10 cellular contexts compared by ENCODE assay signal in the genomic region with DNA sequence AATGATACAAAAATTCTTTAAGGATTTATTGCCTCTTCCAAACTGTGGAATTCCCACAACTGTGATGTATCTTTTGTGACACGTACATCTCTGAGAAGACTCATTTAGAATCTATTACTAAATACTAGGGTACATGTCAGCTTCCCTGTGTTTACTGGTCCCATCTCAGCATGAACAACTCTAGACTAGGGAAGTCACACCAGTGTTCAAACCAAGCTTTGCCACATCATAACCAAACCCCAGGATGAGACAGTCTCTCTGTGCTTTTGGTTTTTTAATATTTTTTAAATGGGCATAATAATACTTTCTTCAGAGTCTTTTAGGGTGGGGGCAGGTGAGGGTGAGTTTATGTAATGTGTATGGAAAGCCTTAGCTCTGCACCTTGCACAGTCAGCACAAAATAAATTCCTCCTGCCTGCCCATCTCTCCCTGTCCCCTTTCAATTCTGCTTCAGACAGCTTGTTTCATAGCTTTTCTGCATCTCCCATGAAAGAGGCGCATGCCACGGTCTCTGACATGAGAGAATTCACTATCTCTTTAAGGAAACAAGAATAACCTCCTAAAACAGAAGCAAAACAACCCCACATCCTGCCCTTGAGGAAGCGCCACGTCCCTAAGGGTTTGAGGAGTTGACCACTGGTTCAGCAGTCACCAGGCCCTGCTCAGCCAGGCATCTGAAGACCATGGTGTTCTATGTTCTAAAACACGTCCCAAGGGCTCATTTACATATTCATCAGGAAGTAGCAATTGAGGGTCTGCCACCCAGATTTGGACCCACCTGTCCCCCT.
A peak's percentile ranks its signal among the peaks of the same experiment; 100 is the strongest.
DNase-seq lines count a peak whose midpoint lies in the region; ATAC-seq and TF ChIP-seq lines count a peak whose summit lies in the region.
"Had no signal": no experiment of that assay in that cellular context is flagged by ENCODE, and none has a peak within 500 bp of the region (broad histone marks: within the 10 kb centered on the region; RNA-seq: fewer than 3 reads in every experiment).

No MANE protein-coding gene starts in this region.

- no peaks in the 10 kb centered on the region for H3K4me1 ChIP-seq in colonic mucosa
- H3K4me1 ChIP-seq in effector memory CD4-positive, alpha-beta T cell (ENCODE audit: control insufficient read depth, insufficient read depth, low read length, poor library complexity, severe bottlenecking) = no peaks in the 10 kb centered on the region

- peak; percentile 35 for DNase-seq in activated naive CD4-positive, alpha-beta T cell treated with anti-CD3 and anti-CD28 coated beads for 36 hours
- no peak for DNase-seq in activated naive CD4-positive, alpha-beta T cell treated with anti-CD3 and anti-CD28 coated beads, Interleukin-2, amount 10 ng/mL, durations not matched to agents 7 days and 5 days
- DNase-seq in NB4 (ENCODE audit: low read depth) (peak; percentile 98), colonic mucosa (no peak), dermis blood vessel endothelial cell (no peak)
- peak; percentile 45 for DNase-seq in stimulated activated naive B cell treated with anti-CD40 and anti-IgM and Interleukin-4, amounts not matched to agents 10 μg/mL and 1 μg/mL and 100 μg/mL, for 72 hours
- no peak for DNase-seq in effector memory CD4-positive, alpha-beta T cell
- DNase-seq: NK-92 treated with Interleukin-12 subunit alpha and Interleukin-12 subunit beta, amount 100 ng/mL, for 24 hours had no signal

- peak; percentile 40 for TF ChIP-seq POLR2A in NB4 (IDR thresholded peaks at IDR 0.05; ENCODE audit: extremely low read depth, insufficient read length)

- no peaks in the 10 kb centered on the region for H3K36me3 Mint-ChIP-seq in activated naive CD4-positive, alpha-beta T cell treated with anti-CD3 and anti-CD28 coated beads for 36 hours (ENCODE audit: low read depth)
- H3K36me3 Mint-ChIP-seq in activated naive CD4-positive, alpha-beta T cell treated with anti-CD3 and anti-CD28 coated beads, Interleukin-2, amount 10 ng/mL, durations not matched to agents 7 days and 5 days = no peaks in the 10 kb centered on the region
- H3K36me3 Mint-ChIP-seq in stimulated activated naive B cell treated with anti-CD40 and anti-IgM and Interleukin-4, amounts not matched to agents 10 μg/mL and 1 μg/mL and 100 μg/mL, for 72 hours = no peaks in the 10 kb centered on the region

- no peaks in the 10 kb centered on the region for H3K9me3 ChIP-seq in colonic mucosa
- H3K9me3 ChIP-seq in effector memory CD4-positive, alpha-beta T cell (ENCODE audit: control insufficient read depth, low read length) = no peaks in the 10 kb centered on the region

- H3K9ac ChIP-seq in colonic mucosa (ENCODE audit: low read depth in 2 of 2, low read length in 2 of 2) = no peak overlapping the region

- no peaks in the 10 kb centered on the region for H3K27me3 ChIP-seq in colonic mucosa
- H3K27me3 ChIP-seq in effector memory CD4-positive, alpha-beta T cell (replicated peaks; ENCODE audit: control insufficient read depth, insufficient read depth, low read length, poor library complexity, severe bottlenecking) = no peaks in the 10 kb centered on the region

- H3K36me3 ChIP-seq in colonic mucosa = no peaks in the 10 kb centered on the region
- no peaks in the 10 kb centered on the region for H3K36me3 ChIP-seq in effector memory CD4-positive, alpha-beta T cell (ENCODE audit: control insufficient read depth, insufficient read depth, low read length)

- ATAC-seq in HG02759 (IDR thresholded peaks at IDR 0.05; ENCODE audit: unreplicated experiment) = peak; percentile 92
- ATAC-seq in stimulated activated naive B cell treated with anti-CD40 and anti-IgM and Interleukin-4, amounts not matched to agents 10 μg/mL and 1 μg/mL and 100 μg/mL, for 72 hours (replicated peaks) = peak; percentile 85 to 90
- ATAC-seq: HCT116 had no signal

- intact Hi-C loops in activated naive CD4-positive, alpha-beta T cell treated with anti-CD3 and anti-CD28 coated beads for 36 hours (cut with micrococcal nuclease) = no loop called here
- intact Hi-C loops in colonic mucosa (cut with DNase I) = loop anchor here (10.0 kb wide), 1 partner anchor 278 kb away; a partner anchor contains a TSS

- CTCF ChIA-PET in activated naive CD4-positive, alpha-beta T cell treated with anti-CD3 and anti-CD28 coated beads for 36 hours (lab: Charles Lee) = interaction anchor here (0.6 to 2.3 kb wide), 3 partner anchors 12 to 320 kb away, joined by 3 to 8 read pairs (median 7); no protein-coding TSS in a partner anchor
- CTCF ChIA-PET in activated naive CD4-positive, alpha-beta T cell treated with anti-CD3 and anti-CD28 coated beads, Interleukin-2, amount 10 ng/mL, durations not matched to agents 7 days and 5 days (lab: Charles Lee) = interaction anchor here (0.8 to 1.3 kb wide), 2 partner anchors 12 to 362 kb away, joined by 3 to 5 read pairs; no protein-coding TSS in a partner anchor

- H3K27me3 Mint-ChIP-seq in activated naive CD4-positive, alpha-beta T cell treated with anti-CD3 and anti-CD28 coated beads for 36 hours (ENCODE audit: low read depth) = peaks cover 31% of the 10 kb centered on the region
- H3K27me3 Mint-ChIP-seq in activated naive CD4-positive, alpha-beta T cell treated with anti-CD3 and anti-CD28 coated beads, Interleukin-2, amount 10 ng/mL, durations not matched to agents 7 days and 5 days = peaks cover 37% of the 10 kb centered on the region
- H3K27me3 Mint-ChIP-seq in stimulated activated naive B cell treated with anti-CD40 and anti-IgM and Interleukin-4, amounts not matched to agents 10 μg/mL and 1 μg/mL and 100 μg/mL, for 72 hours = no peaks in the 10 kb centered on the region

- H3K4me1 Mint-ChIP-seq in activated naive CD4-positive, alpha-beta T cell treated with anti-CD3 and anti-CD28 coated beads for 36 hours (ENCODE audit: low read depth) = peaks cover 4% of the 10 kb centered on the region
- peaks cover 8% of the 10 kb centered on the region for H3K4me1 Mint-ChIP-seq in activated naive CD4-positive, alpha-beta T cell treated with anti-CD3 and anti-CD28 coated beads, Interleukin-2, amount 10 ng/mL, durations not matched to agents 7 days and 5 days
- peaks cover 40 to 64% of the 10 kb centered on the region in 2 donors for H3K4me1 Mint-ChIP-seq in stimulated activated naive B cell treated with anti-CD40 and anti-IgM and Interleukin-4, amounts not matched to agents 10 μg/mL and 1 μg/mL and 100 μg/mL, for 72 hours

- peaks cover 2% of the 10 kb centered on the region for H3K9me3 Mint-ChIP-seq in activated naive CD4-positive, alpha-beta T cell treated with anti-CD3 and anti-CD28 coated beads for 36 hours
- H3K9me3 Mint-ChIP-seq in activated naive CD4-positive, alpha-beta T cell treated with anti-CD3 and anti-CD28 coated beads, Interleukin-2, amount 10 ng/mL, durations not matched to agents 7 days and 5 days = no peaks in the 10 kb centered on the region
- H3K9me3 Mint-ChIP-seq in stimulated activated naive B cell treated with anti-CD40 and anti-IgM and Interleukin-4, amounts not matched to agents 10 μg/mL and 1 μg/mL and 100 μg/mL, for 72 hours = no peaks in the 10 kb centered on the region

- TF ChIP-seq CTCF in NB4 (IDR thresholded peaks at IDR 0.05; ENCODE audit: low read depth, low read length) = no peak
- TF ChIP-seq CTCF in colonic mucosa (IDR thresholded peaks at IDR 0.05) = no peak

- H3K4me3 ChIP-seq in NB4 (ENCODE audit: low read depth, low read length) (peak overlapping the region; percentile 22), colonic mucosa (no peak overlapping the region)
- no peak overlapping the region for H3K4me3 ChIP-seq in effector memory CD4-positive, alpha-beta T cell (ENCODE audit: insufficient read depth, low read depth, low read length, poor library complexity, severe bottlenecking)

- H3K4me3 Mint-ChIP-seq in activated naive CD4-positive, alpha-beta T cell treated with anti-CD3 and anti-CD28 coated beads for 36 hours = no peak overlapping the region
- H3K4me3 Mint-ChIP-seq in activated naive CD4-positive, alpha-beta T cell treated with anti-CD3 and anti-CD28 coated beads, Interleukin-2, amount 10 ng/mL, durations not matched to agents 7 days and 5 days = no peak overlapping the region
- peak overlapping the region; percentile 7 to 61 for H3K4me3 Mint-ChIP-seq in stimulated activated naive B cell treated with anti-CD40 and anti-IgM and Interleukin-4, amounts not matched to agents 10 μg/mL and 1 μg/mL and 100 μg/mL, for 72 hours

- no peak overlapping the region for H3K27ac ChIP-seq in colonic mucosa
- no peak overlapping the region for H3K27ac ChIP-seq in effector memory CD4-positive, alpha-beta T cell (ENCODE audit: insufficient read depth, low read length, poor library complexity, severe bottlenecking)

- H3K27ac Mint-ChIP-seq in activated naive CD4-positive, alpha-beta T cell treated with anti-CD3 and anti-CD28 coated beads for 36 hours = no peak overlapping the region
- no peak overlapping the region for H3K27ac Mint-ChIP-seq in activated naive CD4-positive, alpha-beta T cell treated with anti-CD3 and anti-CD28 coated beads, Interleukin-2, amount 10 ng/mL, durations not matched to agents 7 days and 5 days
- no peak overlapping the region for H3K27ac Mint-ChIP-seq in stimulated activated naive B cell treated with anti-CD40 and anti-IgM and Interleukin-4, amounts not matched to agents 10 μg/mL and 1 μg/mL and 100 μg/mL, for 72 hours

Comparison
In these comparisons a context has a peak if more than half of its experiments do, and no peak if none do; other contexts are left out.
1. DNase-seq: peak in activated naive CD4-positive, alpha-beta T cell treated with anti-CD3 and anti-CD28 coated beads for 36 hours (single experiment), NB4 (single experiment) and stimulated activated naive B cell treated with anti-CD40 and anti-IgM and Interleukin-4, amounts not matched to agents 10 μg/mL and 1 μg/mL and 100 μg/mL, for 72 hours (single experiment); none in activated naive CD4-positive, alpha-beta T cell treated with anti-CD3 and anti-CD28 coated beads, Interleukin-2, amount 10 ng/mL, durations not matched to agents 7 days and 5 days (single experiment), colonic mucosa (single experiment), dermis blood vessel endothelial cell (single experiment) and effector memory CD4-positive, alpha-beta T cell (0 of 3).
2. H3K4me3 Mint-ChIP-seq: peak in stimulated activated naive B cell treated with anti-CD40 and anti-IgM and Interleukin-4, amounts not matched to agents 10 μg/mL and 1 μg/mL and 100 μg/mL, for 72 hours (2 of 2); none in activated naive CD4-positive, alpha-beta T cell treated with anti-CD3 and anti-CD28 coated beads for 36 hours (single experiment) and activated naive CD4-positive, alpha-beta T cell treated with anti-CD3 and anti-CD28 coated beads, Interleukin-2, amount 10 ng/mL, durations not matched to agents 7 days and 5 days (single experiment).